In genomic region chr17:57747221-57748017, GRCh38 we compare ENCODE assay signal across 8 cellular contexts. TPM values are rescaled to one million over a fixed set of nuclear protein-coding genes. Genes with fewer than 3 reads are reported as not detected.
DNase-seq lines count a peak whose midpoint lies in the region; ATAC-seq and TF ChIP-seq lines count a peak whose summit lies in the region.

No MANE protein-coding gene starts in this region.

- CTCF ChIA-PET in OCI-LY7 (lab: Charles Lee; ENCODE audit: unreplicated experiment) = interaction anchor here (1.0 kb wide), 1 partner anchor 504 kb away, joined by 5 read pairs; no protein-coding TSS in a partner anchor

- H3K27ac ChIP-seq in OCI-LY7 (ENCODE audit: low read depth, low read length, poor library complexity, severe bottlenecking) (no peak overlapping the region), prostate gland (no peak overlapping the region)

- H3K79me2 ChIP-seq in OCI-LY7 (ENCODE audit: insufficient read depth, low read depth, low read length) = no peaks in the 10 kb centered on the region

- H2AFZ ChIP-seq in OCI-LY7 (ENCODE audit: low read length) = peak overlapping the region; percentile 48; the same call in 1 of the 2 replicates

- no peaks in the 10 kb centered on the region for H3K27me3 ChIP-seq in prostate gland (replicated peaks; ENCODE audit: insufficient read depth)

- no peaks in the 10 kb centered on the region for H3K9me3 ChIP-seq in OCI-LY7 (ENCODE audit: low read length)
- no peaks in the 10 kb centered on the region for H3K9me3 ChIP-seq in prostate gland

- H4K20me1 ChIP-seq in OCI-LY7 (ENCODE audit: insufficient read depth, low read length) = no peaks in the 10 kb centered on the region

- POLR2A ChIA-PET in OCI-LY7 (lab: Charles Lee) = interaction anchor here (0.6 to 0.9 kb wide), 3 partner anchors 149 to 620 kb away, joined by 3 to 5 read pairs (median 3); no protein-coding TSS in a partner anchor

- no peaks in the 10 kb centered on the region for H3K9me2 ChIP-seq in OCI-LY7 (ENCODE audit: insufficient read depth, low read length)

- H3K4me1 ChIP-seq in OCI-LY7 (ENCODE audit: insufficient read depth, low read length, poor library complexity, severe bottlenecking) (peaks cover 24% of the 10 kb centered on the region), prostate gland (replicated peaks) (no peaks in the 10 kb centered on the region)

- no peak overlapping the region for H3K4me2 ChIP-seq in OCI-LY7 (ENCODE audit: low read length)

- H3K36me3 ChIP-seq in OCI-LY7 (ENCODE audit: insufficient read depth, low read length) = no peaks in the 10 kb centered on the region
- no peaks in the 10 kb centered on the region for H3K36me3 ChIP-seq in prostate gland

- WGBS in prostate gland = 33% methylated on average over 6 of the region's 6 CpGs

- H3K4me3 ChIP-seq in OCI-LY7 (ENCODE audit: low read depth, low read length, poor library complexity, severe bottlenecking) (no peak overlapping the region), prostate gland (no peak overlapping the region)

- peak; percentile 97 for TF ChIP-seq CTCF in OCI-LY7 (conservative IDR thresholded peaks at IDR 0.05; ENCODE audit: low read length)
- peak; percentile 22 to 80 (median 58) for TF ChIP-seq CTCF in prostate gland (IDR thresholded peaks at IDR 0.05)

- intact Hi-C loops in OCI-LY7 (cut with micrococcal nuclease; ENCODE audit: unreplicated experiment) (loop anchor here (2.0 kb wide), 3 partner anchors 75 to 617 kb away; no protein-coding TSS in a partner anchor), prostate gland (cut with DNase I) (loop anchor here (5.0 to 10.0 kb wide), 3 partner anchors 153 to 620 kb away; no protein-coding TSS in a partner anchor)

- no peak for TF ChIP-seq POLR2A in prostate gland (IDR thresholded peaks at IDR 0.05)

- peak; percentile 40 for DNase-seq in DMS79 treated with DMSO at 0.1 percent for 48 hours (lab: John Stamatoyannopoulos, UW)
- peak; percentile 36 for DNase-seq in KG1 (lab: John Stamatoyannopoulos, UW)
- DNase-seq in OCI-LY7 (ENCODE audit: low spot score) = peak; percentile 83
- peak; percentile 8 for DNase-seq in activated T-helper 9 cell treated with anti-CD3 and anti-CD28 coated beads, Interleukin-2, amount 50 U/mL, for 16 hours (ENCODE audit: low read depth)
- DNase-seq in glomerular endothelial cell (ENCODE audit: extremely low read depth, low read depth, low spot score) = peak; percentile 34
- DNase-seq in prostate gland (ENCODE audit: low spot score) = peak; percentile 43

- ATAC-seq in HG03097 (IDR thresholded peaks at IDR 0.05; ENCODE audit: low FRiP score, unreplicated experiment) (no peak), GM18502 (IDR thresholded peaks at IDR 0.05; ENCODE audit: poor library complexity, unreplicated experiment) (no peak)

- BruUV-seq in OCI-LY7 (replicated peaks; lab: Mats Ljungman, UMichigan) = no TSS peak

RNA-seq across cellular contexts. Expression of gene CCDC182, which starts 2.3 kb away (rescaled TPM):
- not detected in 2 replicates for total RNA-seq in OCI-LY7 (2014; rRNA removed; shearing (Covaris generic))
- total RNA-seq in OCI-LY7 (2022) (not detected in 2 replicates), glomerular endothelial cell (not detected in 2 replicates), prostate gland (1 to 10 TPM in 1 of 2 donors, not detected in 1; 1.1 TPM)

Comparison
In these comparisons a context has a peak if more than half of its experiments do, and no peak if none do; other contexts are left out.
1. DNase-seq: peak in every context shown above with its lines; median percentile 83 in OCI-LY7; 43 in prostate gland; 40 in DMS79 treated with DMSO at 0.1 percent for 48 hours; 36 in KG1; 34 in glomerular endothelial cell; 8 in activated T-helper 9 cell treated with anti-CD3 and anti-CD28 coated beads, Interleukin-2, amount 50 U/mL, for 16 hours.